Comparison of ENCODE assay signal across 8 cellular contexts in the genomic region with DNA sequence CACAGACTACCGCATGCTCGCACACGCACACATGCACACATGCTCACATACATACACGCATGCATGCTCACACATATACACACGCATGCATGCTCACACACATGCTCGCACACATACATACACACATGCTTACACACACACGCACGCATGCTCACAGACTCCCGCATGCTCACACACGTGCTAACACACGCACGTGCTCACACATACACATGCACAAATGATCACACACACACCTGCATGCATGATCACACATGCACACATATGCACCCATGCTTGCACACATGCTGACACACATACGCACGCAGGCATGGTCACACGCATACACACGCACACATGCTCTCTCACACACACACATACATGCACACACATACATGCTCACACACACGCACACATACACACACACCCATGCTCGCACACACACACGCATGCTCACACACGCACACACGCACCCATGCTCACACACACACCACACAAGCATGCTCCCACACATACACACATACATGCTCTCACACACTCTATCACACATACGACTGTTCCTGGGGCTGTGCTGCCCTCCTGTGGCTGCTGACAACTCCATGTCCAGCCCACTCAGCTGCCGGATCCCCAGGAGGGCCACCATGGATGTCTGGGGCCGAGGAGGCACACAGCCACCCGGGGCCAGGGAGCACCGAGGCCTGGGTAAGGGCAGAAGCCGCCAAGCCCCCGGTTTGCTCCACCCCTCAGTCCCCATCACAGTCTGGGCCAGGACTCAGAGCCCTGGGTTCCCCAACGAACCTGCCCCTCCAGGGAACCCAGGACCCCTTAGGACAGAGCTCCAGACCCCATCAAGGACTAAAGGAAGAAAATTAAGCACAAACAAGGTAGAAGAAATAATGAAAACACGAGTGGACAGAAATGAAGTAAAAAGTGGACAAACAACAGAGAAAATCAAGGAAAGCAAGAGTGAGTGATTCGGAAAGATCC. TPM values are rescaled to one million over a fixed set of nuclear protein-coding genes. Genes with fewer than 3 reads are reported as not detected.
DNase-seq lines count a peak whose midpoint lies in the region; ATAC-seq and TF ChIP-seq lines count a peak whose summit lies in the region.

No MANE protein-coding gene starts in this region.

- TF ChIP-seq RAD21 in HCT116 (IDR thresholded peaks at IDR 0.05; ENCODE audit: low read depth), result peak; percentile 96

- H3K9me2 ChIP-seq in HCT116 (ENCODE audit: insufficient read depth), result no peaks in the 10 kb centered on the region

- RAD21 ChIA-PET in HCT116 (lab: Charles Lee; ENCODE audit: low non-redundant PET in 1 of 2, low total read pairs in 2 of 2, uncharacterized antibody in 2 of 2, unreplicated experiment in 2 of 2), result interaction anchor here (0.5 to 1.2 kb wide), 5 partner anchors 8 to 147 kb away, joined by 3 to 6 read pairs (median 5); no protein-coding TSS in a partner anchor

- DNase-seq in AML-193 (lab: John Stamatoyannopoulos, UW) (peak; percentile 61 to 64), HCT116 (ENCODE audit: low read depth, low spot score) (peak; percentile 60), NCI-H82 treated with DMSO at 0.1 percent for 48 hours (lab: John Stamatoyannopoulos, UW; ENCODE audit: unreplicated experiment) (peak; percentile 31), mucosa of descending colon (peak; percentile 80 to 92 (median 90))
- peak; percentile 59 to 62 for DNase-seq in activated CD8-positive, alpha-beta memory T cell treated with anti-CD3 and anti-CD28 coated beads for 1 hour (ENCODE audit: extremely low read depth in 1 of 2, low read depth in 1 of 2)
- DNase-seq in effector memory CD4-positive, alpha-beta T cell, result peak; percentile 65 to 70 (median 69)
- DNase-seq in stimulated activated CD8-positive, alpha-beta memory T cell treated with anti-CD3 and anti-CD28 coated beads, Interleukin-4, amount 100 ng/mL, for 24 hours (ENCODE audit: low read depth), result peak; percentile 60

- H3K4me3 ChIP-seq in HCT116 (replicated peaks in 1 of 2; ENCODE audit: low read depth in 1 of 2, low read length in 2 of 2), result no peak overlapping the region
- H3K4me3 ChIP-seq in effector memory CD4-positive, alpha-beta T cell (ENCODE audit: insufficient read depth, low read depth, low read length, poor library complexity, severe bottlenecking), result no peak overlapping the region
- H3K4me3 ChIP-seq in mucosa of descending colon, result no peak overlapping the region

- H3K9me3 ChIP-seq in HCT116 (ENCODE audit: control insufficient read depth in 1 of 2, insufficient read depth in 1 of 2, low read depth in 1 of 2, low read length in 2 of 2) (peaks cover 0 to 5% of the 10 kb centered on the region in 2 experiments; a peak in 1 of 4 replicates), mucosa of descending colon (no peaks in the 10 kb centered on the region)
- H3K9me3 ChIP-seq in effector memory CD4-positive, alpha-beta T cell (ENCODE audit: control insufficient read depth, low read length), result no peaks in the 10 kb centered on the region

- H3K9ac ChIP-seq in HCT116 (ENCODE audit: low read length), result no peak overlapping the region

- CTCF ChIA-PET in HCT116 (lab: Charles Lee), result interaction anchor here (0.7 to 1.4 kb wide), 6 partner anchors 62 to 286 kb away, joined by 3 to 23 read pairs (median 5); no protein-coding TSS in a partner anchor

- TF ChIP-seq CTCF in HCT116 (IDR thresholded peaks at IDR 0.05 in 2 of 3, conservative IDR thresholded peaks at IDR 0.05 in 1 of 3; ENCODE audit: borderline replicate concordance in 1 of 3, insufficient read depth in 1 of 3, low read depth in 2 of 3, low read length in 2 of 3) (peak; percentile 81 to 85 (median 84); a peak in 5 of 6 replicates), mucosa of descending colon (IDR thresholded peaks at IDR 0.05) (peak; percentile 76)

- TF ChIP-seq POLR2A in HCT116 (IDR thresholded peaks at IDR 0.05; ENCODE audit: borderline replicate concordance, extremely low read depth, insufficient read depth, insufficient read length), result no peak

- H3K36me3 ChIP-seq in HCT116 (ENCODE audit: control insufficient read depth in 1 of 2, insufficient read depth in 2 of 2, low read length in 2 of 2), result no peaks in the 10 kb centered on the region
- no peaks in the 10 kb centered on the region for H3K36me3 ChIP-seq in effector memory CD4-positive, alpha-beta T cell (ENCODE audit: control insufficient read depth, insufficient read depth, low read length)
- H3K36me3 ChIP-seq in mucosa of descending colon (ENCODE audit: low read depth), result no peaks in the 10 kb centered on the region

- BruUV-seq in HCT116 (replicated peaks; lab: Mats Ljungman, UMichigan), result no TSS peak

- ATAC-seq in HCT116 (peak; percentile 92), mucosa of descending colon (peak; percentile 64), HG03520 (IDR thresholded peaks at IDR 0.05; ENCODE audit: unreplicated experiment) (no peak)

- H3K4me2 ChIP-seq in HCT116 (ENCODE audit: low read length), result no peak overlapping the region; the same call in 1 of the 2 replicates

- no peak overlapping the region for H3K27ac ChIP-seq in HCT116 (ENCODE audit: low read depth, low read length)
- H3K27ac ChIP-seq in effector memory CD4-positive, alpha-beta T cell (ENCODE audit: insufficient read depth, low read length, poor library complexity, severe bottlenecking), result no peak overlapping the region

- no peak overlapping the region for H2AFZ ChIP-seq in HCT116 (ENCODE audit: low read depth, low read length, poor library complexity, severe bottlenecking)

- no peaks in the 10 kb centered on the region for H3K27me3 ChIP-seq in HCT116 (ENCODE audit: insufficient read depth, low read length)
- H3K27me3 ChIP-seq in effector memory CD4-positive, alpha-beta T cell (replicated peaks; ENCODE audit: control insufficient read depth, insufficient read depth, low read length, poor library complexity, severe bottlenecking), result no peaks in the 10 kb centered on the region

- POLR2A ChIA-PET in HCT116 (lab: Charles Lee), result interaction anchor here (1.2 kb wide), 1 partner anchor 147 kb away, joined by 4 read pairs; no protein-coding TSS in a partner anchor

- no peaks in the 10 kb centered on the region for H3K79me2 ChIP-seq in HCT116 (ENCODE audit: insufficient read depth, low read length)

- no peaks in the 10 kb centered on the region for H4K20me1 ChIP-seq in HCT116 (ENCODE audit: insufficient read depth)

- H3K4me1 ChIP-seq in HCT116 (ENCODE audit: control insufficient read depth in 1 of 2, insufficient read depth in 2 of 2, low read length in 2 of 2) (peaks cover 0 to 3% of the 10 kb centered on the region in 2 experiments; a peak in 1 of 4 replicates), mucosa of descending colon (ENCODE audit: low read depth) (peaks cover 39% of the 10 kb centered on the region)
- H3K4me1 ChIP-seq in effector memory CD4-positive, alpha-beta T cell (ENCODE audit: control insufficient read depth, insufficient read depth, low read length, poor library complexity, severe bottlenecking), result no peaks in the 10 kb centered on the region

- intact Hi-C loops in HCT116 (cut with micrococcal nuclease), result loop anchor here (1.0 kb wide), 1 partner anchor 143 kb away; no protein-coding TSS in a partner anchor
- intact Hi-C loops in mucosa of descending colon (cut with DNase I, micrococcal nuclease), result loop anchor here (2.0 kb wide), 2 partner anchors 143 to 147 kb away; no protein-coding TSS in a partner anchor

TF ChIP-seq in HCT116, 20 proteins besides CTCF, POLR2A, EP300 and RAD21 (continues in another document):
- TF ChIP-seq TCF7L2 (IDR thresholded peaks at IDR 0.05; ENCODE audit: borderline replicate concordance, extremely low read depth, insufficient read depth, insufficient read length) (no peak), ATF3 (IDR thresholded peaks at IDR 0.05) (no peak), CEBPB (IDR thresholded peaks at IDR 0.05; ENCODE audit: low read depth) (no peak), EZH2 (IDR thresholded peaks at IDR 0.05) (no peak), POLR2AphosphoS5 (IDR thresholded peaks at IDR 0.05; ENCODE audit: low read depth, low read length) (no peak), ZFX (IDR thresholded peaks at IDR 0.05) (no peak), SRF (IDR thresholded peaks at IDR 0.05; ENCODE audit: low read depth) (no peak), YY1 (IDR thresholded peaks at IDR 0.05; ENCODE audit: extremely low read depth, insufficient replicate concordance, low read depth, low read length) (no peak), ELF1 (IDR thresholded peaks at IDR 0.05; ENCODE audit: borderline replicate concordance, low read depth) (no peak), SIN3A (IDR thresholded peaks at IDR 0.05; ENCODE audit: low read depth) (no peak), MAX (IDR thresholded peaks at IDR 0.05) (no peak), SP1 (IDR thresholded peaks at IDR 0.05; ENCODE audit: low read depth) (no peak)
- TF ChIP-seq, protein P1, sequence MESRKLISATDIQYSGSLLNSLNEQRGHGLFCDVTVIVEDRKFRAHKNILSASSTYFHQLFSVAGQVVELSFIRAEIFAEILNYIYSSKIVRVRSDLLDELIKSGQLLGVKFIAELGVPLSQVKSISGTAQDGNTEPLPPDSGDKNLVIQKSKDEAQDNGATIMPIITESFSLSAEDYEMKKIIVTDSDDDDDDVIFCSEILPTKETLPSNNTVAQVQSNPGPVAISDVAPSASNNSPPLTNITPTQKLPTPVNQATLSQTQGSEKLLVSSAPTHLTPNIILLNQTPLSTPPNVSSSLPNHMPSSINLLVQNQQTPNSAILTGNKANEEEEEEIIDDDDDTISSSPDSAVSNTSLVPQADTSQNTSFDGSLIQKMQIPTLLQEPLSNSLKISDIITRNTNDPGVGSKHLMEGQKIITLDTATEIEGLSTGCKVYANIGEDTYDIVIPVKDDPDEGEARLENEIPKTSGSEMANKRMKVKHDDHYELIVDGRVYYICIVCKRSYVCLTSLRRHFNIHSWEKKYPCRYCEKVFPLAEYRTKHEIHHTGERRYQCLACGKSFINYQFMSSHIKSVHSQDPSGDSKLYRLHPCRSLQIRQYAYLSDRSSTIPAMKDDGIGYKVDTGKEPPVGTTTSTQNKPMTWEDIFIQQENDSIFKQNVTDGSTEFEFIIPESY (IDR thresholded peaks at IDR 0.05; ENCODE audit: extremely low read depth, insufficient replicate concordance, low read length), result no peak

RNA-seq across cellular contexts. Expression of gene EGFL7, which starts 31.4 kb away (rescaled TPM):
- total RNA-seq in HCT116 (2021; ENCODE audit: unreplicated experiment), result 82.0 TPM
- 87.5 and 89.7 TPM in 2 replicates for polyA plus RNA-seq in HCT116 (2012)
- 10 to 100 TPM; 15.9 to 43.4 (median 18.9) TPM for total RNA-seq in mucosa of descending colon

RNA-seq across cellular contexts. Expression of gene AGPAT2, which starts 55.9 kb away (rescaled TPM):
- total RNA-seq in HCT116 (2021; ENCODE audit: unreplicated experiment) (86.0 TPM), mucosa of descending colon (100 to 1,000 TPM; 113 to 296 (median 152) TPM)
- 84.7 and 91.2 TPM in 2 replicates for polyA plus RNA-seq in HCT116 (2012)

Comparison
In these comparisons a context has a peak if more than half of its experiments do, and no peak if none do; other contexts are left out.
1. DNase-seq: peak in every context shown above with its lines; median percentile 90 in mucosa of descending colon; 69 in effector memory CD4-positive, alpha-beta T cell; 62 in AML-193; 60 in activated CD8-positive, alpha-beta memory T cell treated with anti-CD3 and anti-CD28 coated beads for 1 hour; 60 in HCT116; 60 in stimulated activated CD8-positive, alpha-beta memory T cell treated with anti-CD3 and anti-CD28 coated beads, Interleukin-4, amount 100 ng/mL, for 24 hours; 31 in NCI-H82 treated with DMSO at 0.1 percent for 48 hours.